Comparison of ENCODE assay signal across 27 cellular contexts in the genomic region with DNA sequence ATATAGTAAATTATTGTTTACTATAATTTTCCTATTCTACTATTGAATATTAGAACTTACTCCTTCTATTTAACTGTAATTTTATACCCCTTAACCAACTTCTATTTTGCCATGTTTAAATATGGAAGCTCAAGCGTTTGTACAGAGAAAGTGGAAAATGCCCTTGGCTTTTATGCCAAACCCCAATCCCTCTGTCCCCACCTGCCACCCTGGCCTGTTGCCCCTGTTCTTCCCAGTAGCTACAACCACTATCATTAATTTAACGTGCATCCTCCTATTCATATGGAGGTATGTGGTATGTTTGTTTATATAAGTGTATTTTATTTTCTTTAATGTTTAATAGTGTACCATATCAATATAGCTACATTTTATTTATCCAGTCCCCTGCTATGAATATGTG.
"Had no signal": no experiment of that assay in that cellular context is flagged by ENCODE, and none has a peak within 500 bp of the region (broad histone marks: within the 10 kb centered on the region; RNA-seq: fewer than 3 reads in every experiment).

No MANE protein-coding gene starts in this region.

- H3K4me1 ChIP-seq: adrenal gland, breast epithelium, SJCRH30 had no signal

- H3K4me3 ChIP-seq: adrenal gland, body of pancreas, breast epithelium, K562, SJCRH30 had no signal

- H3K27me3 ChIP-seq: adrenal gland, body of pancreas, breast epithelium, SJCRH30 had no signal

- H3K27ac ChIP-seq: adrenal gland, body of pancreas, breast epithelium, SJCRH30, VCaP had no signal

- H3K9me3 ChIP-seq: adrenal gland, body of pancreas, breast epithelium, SJCRH30 had no signal

- DNase-seq: activated CD4-positive, alpha-beta memory T cell treated with anti-CD3 and anti-CD28 coated beads, Interleukin-2, amount 10 ng/mL, durations not matched to agents 7 days and 5 days; activated CD4-positive, alpha-beta T cell treated with anti-CD3 and anti-CD28 coated beads for 1 hour; activated CD4-positive, alpha-beta T cell treated with anti-CD3 and anti-CD28 coated beads for 48 hours; activated CD4-positive, CD25-positive, alpha-beta regulatory T cell; activated CD8-positive, alpha-beta memory T cell treated with anti-CD3 and anti-CD28 coated beads for 24 hours; activated effector memory CD4-positive, alpha-beta T cell treated with anti-CD3 and anti-CD28 coated beads, Interleukin-2, amount 50 U/mL, for 16 hours; activated naive CD4-positive, alpha-beta T cell; activated naive CD4-positive, alpha-beta T cell treated with anti-CD3 and anti-CD28 coated beads, Interleukin-2, amount 50 U/mL, for 16 hours; activated T-cell treated with anti-CD3 and anti-CD28 coated beads, Interleukin-2, amount 50 U/mL, for 1 hour; activated T-cell treated with anti-CD3 and anti-CD28 coated beads, Interleukin-2, amount 50 U/mL, for 72 hours; adrenal gland; body of pancreas; cerebellar nuclear complex; NCI-H1092 treated with DMSO at 0.1 percent for 48 hours; NCI-H1417 treated with DMSO at 0.1 percent for 48 hours; NCI-H2029; NCI-H510A treated with DMSO at 0.1 percent for 48 hours; NCI-H526 treated with DMSO at 0.1 percent for 48 hours; NCI-H774; SHP77; SJCRH30; T-cell; T-helper 2 cell; T-helper 9 cell had no signal

- H3K36me3 ChIP-seq: adrenal gland, breast epithelium had no signal
